In the genomic region with DNA sequence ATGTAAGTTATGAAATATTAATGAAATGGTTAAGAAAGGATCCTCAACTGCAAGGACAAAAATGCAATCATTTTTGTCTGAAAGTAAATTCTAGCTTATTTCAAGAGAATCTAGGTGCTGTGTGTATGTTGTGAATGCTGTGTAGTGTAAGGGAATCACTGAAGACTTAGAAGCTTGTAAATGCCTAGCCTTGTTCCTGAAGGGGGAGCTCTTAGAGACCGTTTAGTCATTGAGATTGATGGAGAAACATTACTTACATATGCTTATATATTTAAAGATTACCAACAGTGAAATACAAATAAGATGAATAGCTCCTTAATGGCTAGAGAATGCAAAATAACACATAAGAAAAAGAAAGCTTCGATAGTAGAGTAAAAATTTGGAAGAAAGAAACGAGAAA, we compare ENCODE assay signal across 13 cellular contexts.
A peak's percentile ranks its signal among the peaks of the same experiment; 100 is the strongest.
DNase-seq lines count a peak whose midpoint lies in the region; ATAC-seq and TF ChIP-seq lines count a peak whose summit lies in the region.
"Had no signal": no experiment of that assay in that cellular context is flagged by ENCODE, and none has a peak within 500 bp of the region (broad histone marks: within the 10 kb centered on the region; RNA-seq: fewer than 3 reads in every experiment).

No MANE protein-coding gene starts in this region.

- CTCF ChIA-PET in A673 (lab: Charles Lee), result no interaction called here

- POLR2A ChIA-PET in A673 (lab: Charles Lee; ENCODE audit: low non-redundant PET), result no interaction called here

- BruUV-seq in A673 (replicated peaks; lab: Mats Ljungman, UMichigan), result no TSS peak

- H3K9me3 ChIP-seq in A673 (ENCODE audit: low read depth, low read length, poor library complexity, severe bottlenecking), result no peaks in the 10 kb centered on the region
- H3K9me3 ChIP-seq: spleen had no signal

- DNase-seq in A673 (ENCODE audit: low spot score) (peak; percentile 39), H4 (ENCODE audit: low spot score) (peak; percentile 25), NCI-H82 treated with DMSO at 0.1 percent for 48 hours (lab: John Stamatoyannopoulos, UW; ENCODE audit: unreplicated experiment) (peak; percentile 2), foreskin keratinocyte (no peak), DMS114 treated with DMSO at 0.1 percent for 48 hours (lab: John Stamatoyannopoulos, UW; ENCODE audit: unreplicated experiment) (no peak), NCI-H2196 treated with DMSO at 0.1 percent for 48 hours (lab: John Stamatoyannopoulos, UW; ENCODE audit: unreplicated experiment) (no peak)
- DNase-seq: activated CD4-positive, alpha-beta memory T cell treated with anti-CD3 and anti-CD28 coated beads, Interleukin-2, amount 10 ng/mL, durations not matched to agents 7 days and 5 days; activated naive CD4-positive, alpha-beta T cell treated with anti-CD3 and anti-CD28 coated beads, Interleukin-2, amount 50 U/mL, for 16 hours; NCI-H510A treated with DMSO at 0.1 percent for 48 hours; spleen had no signal

- H3K27me3 ChIP-seq in A673 (replicated peaks; ENCODE audit: insufficient read depth, low read depth, low read length, poor library complexity), result no peaks in the 10 kb centered on the region
- no peaks in the 10 kb centered on the region for H3K27me3 ChIP-seq in foreskin keratinocyte
- H3K27me3 ChIP-seq: spleen had no signal

- TF ChIP-seq CTCF in A673 (conservative IDR thresholded peaks at IDR 0.05; ENCODE audit: low read depth, low read length) (peak; percentile 56), foreskin keratinocyte (conservative IDR thresholded peaks at IDR 0.05) (peak; percentile 43)

- H3K27ac ChIP-seq in A673 (ENCODE audit: low read depth, low read length, poor library complexity, severe bottlenecking) (no peak overlapping the region), foreskin keratinocyte (no peak overlapping the region)
- H3K27ac ChIP-seq: spleen had no signal

- H3K36me3 ChIP-seq in A673 (ENCODE audit: insufficient read depth, low read length, poor library complexity, severe bottlenecking), result no peaks in the 10 kb centered on the region
- H3K36me3 ChIP-seq: spleen had no signal

- no peaks in the 10 kb centered on the region for H3K4me1 ChIP-seq in A673 (ENCODE audit: insufficient read depth, low read length, poor library complexity, severe bottlenecking)
- no peaks in the 10 kb centered on the region for H3K4me1 ChIP-seq in foreskin keratinocyte
- H3K4me1 ChIP-seq: spleen had no signal

- no peak overlapping the region for H3K4me3 ChIP-seq in A673 (ENCODE audit: low read depth, low read length, poor library complexity, severe bottlenecking)
- H3K4me3 ChIP-seq: spleen had no signal

- no peak for ATAC-seq in foreskin keratinocyte
- no peak for ATAC-seq in HG02938 (IDR thresholded peaks at IDR 0.05; ENCODE audit: unreplicated experiment)
- ATAC-seq in HG02870 (IDR thresholded peaks at IDR 0.05; ENCODE audit: unreplicated experiment), result no peak
- ATAC-seq: HCT116 had no signal

- intact Hi-C loops in A673 (cut with micrococcal nuclease; ENCODE audit: unreplicated experiment), result no loop called here

Comparison
In these comparisons a context has a peak if more than half of its experiments do, and no peak if none do; other contexts are left out.
1. DNase-seq: peak in A673 (single experiment), H4 (single experiment) and NCI-H82 treated with DMSO at 0.1 percent for 48 hours (single experiment); none in foreskin keratinocyte (0 of 2), DMS114 treated with DMSO at 0.1 percent for 48 hours (single experiment) and NCI-H2196 treated with DMSO at 0.1 percent for 48 hours (single experiment).